14 cellular contexts compared by ENCODE assay signal in genomic region chr16:4142268-4142667, GRCh38. TPM values are rescaled to one million over a fixed set of nuclear protein-coding genes. Genes with fewer than 3 reads are reported as not detected.
DNase-seq lines count a peak whose midpoint lies in the region; ATAC-seq and TF ChIP-seq lines count a peak whose summit lies in the region.
"Had no signal": no experiment of that assay in that cellular context is flagged by ENCODE, and none has a peak within 500 bp of the region (broad histone marks: within the 10 kb centered on the region; RNA-seq: fewer than 3 reads in every experiment).

No MANE protein-coding gene starts in this region.

- intact Hi-C loops in mammary epithelial cell (cut with micrococcal nuclease) = no loop called here
- intact Hi-C loops in breast epithelium (cut with DNase I; ENCODE audit: low total_unique reads) = no loop called here

- BruUV-seq in mammary epithelial cell (replicated peaks; lab: Mats Ljungman, UMichigan) = no TSS peak

- H3K27me3 ChIP-seq in mammary epithelial cell (ENCODE audit: insufficient read depth, low read length) = no peaks in the 10 kb centered on the region
- no peaks in the 10 kb centered on the region for H3K27me3 ChIP-seq in breast epithelium
- H3K27me3 ChIP-seq: heart right ventricle, right lobe of liver had no signal

- no peak overlapping the region for H3K4me3 Mint-ChIP-seq in stimulated activated naive CD8-positive, alpha-beta T cell treated with anti-CD3 and anti-CD28 coated beads, Interleukin-15, amount 100 ng/mL, for 72 hours
- H3K4me3 Mint-ChIP-seq: activated naive CD8-positive, alpha-beta T cell had no signal

- H3K9ac ChIP-seq in mammary epithelial cell (ENCODE audit: insufficient read depth, low read length) = no peak overlapping the region

- in situ Hi-C loops in mammary epithelial cell (cut with MboI; ENCODE audit: low sequenced_read_pairs in 2 of 2) = no loop called here

- POLR2A ChIA-PET in RWPE1 (lab: Yijun Ruan, JAX; ENCODE audit: low non-redundant PET) = no interaction called here

- TF ChIP-seq CTCF in mammary epithelial cell (conservative IDR thresholded peaks at IDR 0.05 in 1 of 2, IDR thresholded peaks at IDR 0.05 in 1 of 2; ENCODE audit: extremely low read depth in 1 of 2, insufficient read depth in 1 of 2, low read depth in 1 of 2, low read length in 2 of 2) (no peak), breast epithelium (IDR thresholded peaks at IDR 0.05) (no peak), RWPE1 (conservative IDR thresholded peaks at IDR 0.05; ENCODE audit: low read depth) (no peak)

- H3K9me3 ChIP-seq in mammary epithelial cell (replicated peaks; ENCODE audit: insufficient read depth, low read length) (no peaks in the 10 kb centered on the region), breast epithelium (no peaks in the 10 kb centered on the region)
- H3K9me3 ChIP-seq: right lobe of liver had no signal

- peak; percentile 53 for ATAC-seq in stimulated activated naive CD8-positive, alpha-beta T cell treated with anti-CD3 and anti-CD28 coated beads, Interleukin-15, amount 100 ng/mL, for 72 hours
- ATAC-seq in HG02884 (IDR thresholded peaks at IDR 0.05; ENCODE audit: unreplicated experiment) = no peak
- ATAC-seq: heart right ventricle, right lobe of liver had no signal

- no peaks in the 10 kb centered on the region for H3K9me3 Mint-ChIP-seq in stimulated activated naive CD8-positive, alpha-beta T cell treated with anti-CD3 and anti-CD28 coated beads, Interleukin-15, amount 100 ng/mL, for 72 hours

- peaks cover 4% of the 10 kb centered on the region for H3K4me1 Mint-ChIP-seq in stimulated activated naive CD8-positive, alpha-beta T cell treated with anti-CD3 and anti-CD28 coated beads, Interleukin-15, amount 100 ng/mL, for 72 hours

- H3K4me3 ChIP-seq in mammary epithelial cell (replicated peaks in 1 of 3; ENCODE audit: insufficient read depth in 1 of 3, low read depth in 2 of 3, low read length in 3 of 3) (no peak overlapping the region), breast epithelium (no peak overlapping the region)
- H3K4me3 ChIP-seq: heart right ventricle, right lobe of liver had no signal

- peaks cover 11% of the 10 kb centered on the region for H3K4me1 ChIP-seq in mammary epithelial cell (ENCODE audit: insufficient read depth, low read length)
- no peaks in the 10 kb centered on the region for H3K4me1 ChIP-seq in breast epithelium
- H3K4me1 ChIP-seq: heart right ventricle, right lobe of liver had no signal

- H3K27me3 Mint-ChIP-seq in stimulated activated naive CD8-positive, alpha-beta T cell treated with anti-CD3 and anti-CD28 coated beads, Interleukin-15, amount 100 ng/mL, for 72 hours = peaks cover 5% of the 10 kb centered on the region

- peak overlapping the region in 1 of 2 donors; percentile 12 for H3K27ac Mint-ChIP-seq in stimulated activated naive CD8-positive, alpha-beta T cell treated with anti-CD3 and anti-CD28 coated beads, Interleukin-15, amount 100 ng/mL, for 72 hours
- H3K27ac Mint-ChIP-seq: activated naive CD8-positive, alpha-beta T cell had no signal

- no peak for DNase-seq in mammary epithelial cell
- DNase-seq in breast epithelium (ENCODE audit: low spot score in 2 of 2) = no peak
- no peak for DNase-seq in RWPE1 (ENCODE audit: low spot score)
- peak; percentile 79 for DNase-seq in central memory CD4-positive, alpha-beta T cell
- peak in 1 of 2 donors; percentile 15 for DNase-seq in stimulated activated naive CD8-positive, alpha-beta T cell treated with anti-CD3 and anti-CD28 coated beads, Interleukin-15, amount 100 ng/mL, for 72 hours
- no peak for DNase-seq in SHP77 (lab: John Stamatoyannopoulos, UW)
- no peak for DNase-seq in activated CD4-positive, CD25-positive, alpha-beta regulatory T cell treated with anti-CD3 and anti-CD28 coated beads, Interleukin-2, amount 50 U/mL, for 72 hours
- DNase-seq: GF-D8, heart right ventricle, midbrain, NCI-H1436 treated with DMSO at 0.1 percent for 48 hours, right lobe of liver had no signal

- TF ChIP-seq POLR2A in breast epithelium (IDR thresholded peaks at IDR 0.05) = no peak

- WGBS in mammary epithelial cell (ENCODE audit: low coverage, missing lambda C conversion rate) = 90% methylated on average over 5 of the region's 5 CpGs

- CTCF ChIA-PET in mammary epithelial cell (lab: Charles Lee; ENCODE audit: low non-redundant PET) = no interaction called here
- CTCF ChIA-PET in RWPE1 (lab: Yijun Ruan, JAX) = interaction anchor here (0.6 kb wide), 1 partner anchor 119 kb away, joined by 6 read pairs; no protein-coding TSS in a partner anchor

- H4K20me1 ChIP-seq in mammary epithelial cell (ENCODE audit: insufficient read depth, low read length) = no peaks in the 10 kb centered on the region

- H3K36me3 ChIP-seq in mammary epithelial cell (ENCODE audit: insufficient read depth, low read length) (no peaks in the 10 kb centered on the region), breast epithelium (no peaks in the 10 kb centered on the region)
- H3K36me3 ChIP-seq: heart right ventricle, right lobe of liver had no signal

- no peaks in the 10 kb centered on the region for H3K79me2 ChIP-seq in mammary epithelial cell (ENCODE audit: insufficient read depth, low read length)

- dilution Hi-C loops in mammary epithelial cell (cut with HindIII; ENCODE audit: low sequenced_read_pairs) = no loop called here

- H3K27ac ChIP-seq in mammary epithelial cell (ENCODE audit: insufficient read depth, low read depth, low read length) (no peak overlapping the region), breast epithelium (no peak overlapping the region), RWPE1 (peak overlapping the region; percentile 88)
- H3K27ac ChIP-seq: heart right ventricle, right lobe of liver had no signal

- H2AFZ ChIP-seq in mammary epithelial cell (ENCODE audit: low read depth, low read length) = peak overlapping the region; percentile 42

- H3K4me2 ChIP-seq in mammary epithelial cell (ENCODE audit: insufficient read depth, low read depth, low read length) = no peak overlapping the region

RNA-seq across cellular contexts. Expression of gene ADCY9, which starts 26.0 kb away (rescaled TPM):
- total RNA-seq in mammary epithelial cell (10 to 100 TPM; 18.4 to 27.3 TPM), breast epithelium (10 to 100 TPM; 10.9 to 14.4 (median 12.0) TPM)
- polyA plus RNA-seq in mammary epithelial cell = 9.0 TPM
- 75.6 TPM for polyA minus RNA-seq in mammary epithelial cell
